In genomic region chr14:103384450-103385152, GRCh38 we compare ENCODE assay signal across 2 cellular contexts.
A peak's percentile ranks its signal among the peaks of the same experiment; 100 is the strongest.
TF ChIP-seq lines count a peak whose summit lies in the region.

No MANE protein-coding gene starts in this region.

TF ChIP-seq in HCT116, 20 proteins besides CTCF, POLR2A, EP300 and RAD21 (continued from another document):
- TF ChIP-seq SRF (IDR thresholded peaks at IDR 0.05; ENCODE audit: low read depth) = no peak
- TF ChIP-seq FOSL1 (IDR thresholded peaks at IDR 0.05; ENCODE audit: low read depth) = no peak
- TF ChIP-seq EZH2 (IDR thresholded peaks at IDR 0.05) = no peak
- TF ChIP-seq ZBTB33 (IDR thresholded peaks at IDR 0.05; ENCODE audit: extremely low read depth, insufficient replicate concordance, low read length) = no peak
- TF ChIP-seq EGR1 (IDR thresholded peaks at IDR 0.05; ENCODE audit: low read depth) = no peak
- no peak for TF ChIP-seq EZH2phosphoT487 (IDR thresholded peaks at IDR 0.05; ENCODE audit: borderline replicate concordance)
- no peak for TF ChIP-seq SP1 (IDR thresholded peaks at IDR 0.05; ENCODE audit: low read depth)
- TF ChIP-seq CEBPB (IDR thresholded peaks at IDR 0.05; ENCODE audit: low read depth) = no peak
- no peak for TF ChIP-seq SIN3A (IDR thresholded peaks at IDR 0.05; ENCODE audit: low read depth)
- no peak for TF ChIP-seq YY1 (IDR thresholded peaks at IDR 0.05; ENCODE audit: extremely low read depth, insufficient replicate concordance, low read depth, low read length)
- TF ChIP-seq ELF1 (IDR thresholded peaks at IDR 0.05; ENCODE audit: borderline replicate concordance, low read depth) = no peak
- TF ChIP-seq ZNF274 (IDR thresholded peaks at IDR 0.05; ENCODE audit: low read depth, low read length) = no peak
- no peak for TF ChIP-seq ZFX (IDR thresholded peaks at IDR 0.05)
- TF ChIP-seq TCF7L2 (IDR thresholded peaks at IDR 0.05; ENCODE audit: borderline replicate concordance, extremely low read depth, insufficient read depth, insufficient read length) = no peak
- TF ChIP-seq POLR2AphosphoS5 (IDR thresholded peaks at IDR 0.05; ENCODE audit: low read depth, low read length) = no peak
- TF ChIP-seq JUND (IDR thresholded peaks at IDR 0.05) = no peak
- TF ChIP-seq ATF3 (IDR thresholded peaks at IDR 0.05) = no peak
- TF ChIP-seq CBX3 (IDR thresholded peaks at IDR 0.05; ENCODE audit: low read depth) = no peak
TF ChIP-seq in HCT116: peak in this region for 0.

TF ChIP-seq in SK-N-SH, 30 proteins besides CTCF, POLR2A, EP300 and RAD21 (continued from another document):
- TF ChIP-seq MAX (IDR thresholded peaks at IDR 0.05; ENCODE audit: low read depth) = no peak
- TF ChIP-seq TCF12 (IDR thresholded peaks at IDR 0.05) = peak; percentile 36; the same call in 1 of the 2 replicates
- peak; percentile 46 for TF ChIP-seq PBX3 (IDR thresholded peaks at IDR 0.05)
